8 cellular contexts compared by ENCODE assay signal in the genomic region with DNA sequence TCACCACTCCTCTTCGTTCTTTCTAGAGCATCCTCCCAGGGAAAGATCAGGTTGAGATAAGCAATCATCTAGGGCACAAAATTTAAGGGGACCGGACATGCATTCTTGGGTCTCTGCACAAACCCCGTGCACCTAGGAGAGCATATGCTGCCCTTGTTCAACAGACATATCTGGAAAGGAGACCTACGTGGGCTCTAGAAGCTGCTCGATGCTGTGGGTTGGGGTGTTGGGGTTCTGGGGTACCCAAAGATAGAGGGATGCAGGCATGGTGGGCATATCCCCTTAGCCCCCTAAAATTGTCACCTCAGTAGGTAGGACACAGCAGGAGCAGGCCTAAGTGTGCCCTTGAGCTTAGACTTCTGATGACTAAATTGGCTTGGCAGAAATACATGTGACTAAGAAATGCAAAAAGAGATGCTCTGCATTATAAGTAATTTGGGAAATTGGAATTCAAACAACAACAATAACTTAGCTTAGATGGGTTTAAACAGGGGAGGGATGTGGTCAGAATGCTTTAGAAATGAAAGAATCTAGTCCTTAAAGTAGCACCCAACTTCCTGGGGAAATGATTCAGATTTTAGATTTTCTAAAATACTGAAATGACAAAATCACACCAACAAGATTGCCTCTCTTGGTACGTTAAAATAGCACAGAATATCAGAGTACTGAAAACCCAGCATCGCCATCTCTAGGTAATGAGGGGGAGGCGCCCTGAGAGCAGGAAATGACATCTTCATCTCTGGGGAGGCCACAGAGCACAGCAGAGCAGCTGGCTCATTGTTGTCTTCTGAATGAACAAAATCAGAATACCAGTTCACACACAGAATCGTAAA.
DNase-seq lines count a peak whose midpoint lies in the region; ATAC-seq, FAIRE-seq and TF ChIP-seq lines count a peak whose summit lies in the region.

No MANE protein-coding gene starts in this region.

- FAIRE-seq in D721Med (lab: Jason Lieb, UNC) (no peak), frontal cortex (lab: Jason Lieb, UNC) (no peak)

- H3K27me3 Mint-ChIP-seq in activated CD4-positive, alpha-beta T cell treated with anti-CD3 and anti-CD28 coated beads for 36 hours = no peaks in the 10 kb centered on the region

- peak; percentile 57 for DNase-seq in A172 (ENCODE audit: low spot score)
- peak; percentile 84 for DNase-seq in activated CD4-positive, alpha-beta T cell treated with anti-CD3 and anti-CD28 coated beads for 36 hours
- no peak for DNase-seq in left ventricle myocardium superior
- DNase-seq in D721Med (ENCODE audit: insufficient read length, low spot score) = no peak
- DNase-seq in frontal cortex (ENCODE audit: low spot score in 2 of 2) = no peak

- no peak for TF ChIP-seq CTCF in D721Med (IDR thresholded peaks at IDR 0.05; ENCODE audit: insufficient read depth, missing control alignments)

- H3K27ac Mint-ChIP-seq in activated CD4-positive, alpha-beta T cell treated with anti-CD3 and anti-CD28 coated beads for 36 hours = peak overlapping the region; percentile 94

- H3K4me3 Mint-ChIP-seq in activated CD4-positive, alpha-beta T cell treated with anti-CD3 and anti-CD28 coated beads for 36 hours = peak overlapping the region; percentile 9

- H3K9me3 Mint-ChIP-seq in activated CD4-positive, alpha-beta T cell treated with anti-CD3 and anti-CD28 coated beads for 36 hours (ENCODE audit: low read depth) = peaks cover 6% of the 10 kb centered on the region

- POLR2A ChIA-PET in activated CD4-positive, alpha-beta T cell treated with anti-CD3 and anti-CD28 coated beads for 36 hours (lab: Charles Lee) = no interaction called here

- H3K4me1 Mint-ChIP-seq in activated CD4-positive, alpha-beta T cell treated with anti-CD3 and anti-CD28 coated beads for 36 hours = peaks cover 31% of the 10 kb centered on the region

- no peaks in the 10 kb centered on the region for H3K36me3 Mint-ChIP-seq in activated CD4-positive, alpha-beta T cell treated with anti-CD3 and anti-CD28 coated beads for 36 hours (ENCODE audit: low read depth)

- CTCF ChIA-PET in activated CD4-positive, alpha-beta T cell treated with anti-CD3 and anti-CD28 coated beads for 36 hours (lab: Charles Lee) = interaction anchor here (0.6 to 3.3 kb wide), 10 partner anchors 10 to 1165 kb away, joined by 3 to 27 read pairs (median 4); no protein-coding TSS in a partner anchor

- peak; percentile 95 for ATAC-seq in GM19043 (IDR thresholded peaks at IDR 0.05; ENCODE audit: low read depth, unreplicated experiment)
- ATAC-seq in HG03139 (IDR thresholded peaks at IDR 0.05; ENCODE audit: unreplicated experiment) = peak; percentile 99
- ATAC-seq in activated CD4-positive, alpha-beta T cell treated with anti-CD3 and anti-CD28 coated beads for 36 hours = peak; percentile 99
- ATAC-seq in left ventricle myocardium superior = peak; percentile 71
- ATAC-seq in HG03457 (IDR thresholded peaks at IDR 0.05; ENCODE audit: unreplicated experiment) = no peak

- intact Hi-C loops in activated CD4-positive, alpha-beta T cell treated with anti-CD3 and anti-CD28 coated beads for 36 hours (cut with DNase I, micrococcal nuclease) = loop anchor here (1.0 to 10.0 kb wide), 10 partner anchors 10 to 1082 kb away; partner anchors contain the start of genes GNAQ (in 1 of the 2), PSAT1 (in 1 of the 2), RFK (in 1 of the 2) and VPS13A (in 1 of the 2)
- intact Hi-C loops in left ventricle myocardium superior (cut with micrococcal nuclease) = no loop called here

Comparison
In these comparisons a context has a peak if more than half of its experiments do, and no peak if none do; other contexts are left out.
1. DNase-seq: peak in A172 (single experiment) and activated CD4-positive, alpha-beta T cell treated with anti-CD3 and anti-CD28 coated beads for 36 hours (single experiment); none in left ventricle myocardium superior (single experiment), D721Med (single experiment) and frontal cortex (0 of 2).